Comparison of ENCODE assay signal across 1 cellular context in the genomic region with DNA sequence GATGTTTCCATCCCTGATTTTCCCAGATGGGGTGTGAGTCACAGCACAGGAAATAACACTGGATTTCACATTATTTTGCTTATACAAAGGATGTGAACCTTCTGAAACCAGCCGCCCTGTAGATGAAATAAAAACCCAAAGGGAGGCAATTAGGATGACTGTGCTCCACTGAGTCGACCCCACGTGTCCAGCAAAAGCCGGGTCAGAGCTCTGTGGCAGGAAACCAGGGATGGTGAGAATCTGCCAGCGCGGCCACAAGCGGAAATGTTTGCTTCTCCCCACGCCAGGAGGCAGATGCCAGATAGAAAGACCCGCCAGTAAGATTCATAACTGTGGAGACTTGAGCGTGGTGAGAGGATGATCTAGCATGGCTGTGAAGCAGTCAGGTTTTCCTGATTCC.
TF ChIP-seq lines count a peak whose summit lies in the region.

No MANE protein-coding gene starts in this region.

TF ChIP-seq in SK-N-SH, 30 proteins besides CTCF, POLR2A, EP300 and RAD21 (continued from another document):
- TF ChIP-seq NFIC (IDR thresholded peaks at IDR 0.05; ENCODE audit: borderline replicate concordance) (peak; percentile 83), RCOR1 (IDR thresholded peaks at IDR 0.05; ENCODE audit: low read length) (no peak), TCF12 (IDR thresholded peaks at IDR 0.05) (peak; percentile 87), NRF1 (IDR thresholded peaks at IDR 0.05; ENCODE audit: low read depth, low read length) (no peak), YY1 (IDR thresholded peaks at IDR 0.05; ENCODE audit: low read depth) (0 out of 2 replicates have a peak, but pooled peaks have one; percentile 65), ZBTB33 (IDR thresholded peaks at IDR 0.05; ENCODE audit: borderline replicate concordance, low read depth) (0 out of 2 replicates have a peak, but pooled peaks have one; percentile 60), JUND (IDR thresholded peaks at IDR 0.05) (peak; percentile 71), GABPA (IDR thresholded peaks at IDR 0.05; ENCODE audit: low read depth) (peak; percentile 52; the same call in 1 of the 2 replicates), EZH2phosphoT487 (IDR thresholded peaks at IDR 0.05; ENCODE audit: borderline replicate concordance, low read depth) (no peak)
